ENCODE assay signal across 1 cellular context in the genomic region with DNA sequence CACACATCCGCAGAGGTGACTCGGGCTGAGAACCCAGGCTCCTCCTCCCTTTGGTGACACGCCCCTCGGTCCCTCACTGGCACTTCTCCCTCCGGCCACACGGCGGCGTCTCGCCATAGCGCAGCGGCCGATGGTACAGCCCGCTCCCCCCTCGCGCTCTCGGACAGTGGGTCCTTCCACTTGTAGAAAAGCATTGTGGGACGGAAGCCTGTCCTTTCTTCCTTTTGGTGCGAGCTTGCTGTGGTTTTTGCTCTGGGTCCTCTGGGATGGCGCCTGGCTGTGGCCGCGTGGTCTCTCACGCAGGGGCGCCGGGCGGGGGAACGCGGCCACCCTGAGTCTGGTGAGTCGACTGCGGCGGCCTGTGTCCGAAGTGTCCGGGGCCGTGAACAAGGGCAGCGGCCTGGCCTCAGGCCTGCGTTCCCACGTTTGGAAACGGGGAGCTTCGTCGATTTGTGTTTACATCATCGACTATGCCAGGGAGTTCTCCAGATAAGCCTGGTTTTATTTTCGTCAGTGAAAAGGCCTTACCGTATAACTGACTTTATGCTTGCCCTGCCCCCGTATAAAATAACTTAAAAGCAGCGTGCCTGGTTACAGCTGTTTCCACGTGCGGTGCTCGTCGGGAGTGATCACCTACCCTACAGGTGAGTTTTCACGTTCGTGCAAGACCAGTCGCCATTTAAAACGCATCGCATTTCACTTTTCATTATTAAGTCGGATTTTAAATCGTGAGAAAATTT.
TF ChIP-seq lines count a peak whose summit lies in the region.

No MANE protein-coding gene starts in this region.

TF ChIP-seq in HepG2, 621 proteins besides CTCF, POLR2A, EP300 and RAD21 (continued from another document and continues in another):
- TF ChIP-seq, protein P1, sequence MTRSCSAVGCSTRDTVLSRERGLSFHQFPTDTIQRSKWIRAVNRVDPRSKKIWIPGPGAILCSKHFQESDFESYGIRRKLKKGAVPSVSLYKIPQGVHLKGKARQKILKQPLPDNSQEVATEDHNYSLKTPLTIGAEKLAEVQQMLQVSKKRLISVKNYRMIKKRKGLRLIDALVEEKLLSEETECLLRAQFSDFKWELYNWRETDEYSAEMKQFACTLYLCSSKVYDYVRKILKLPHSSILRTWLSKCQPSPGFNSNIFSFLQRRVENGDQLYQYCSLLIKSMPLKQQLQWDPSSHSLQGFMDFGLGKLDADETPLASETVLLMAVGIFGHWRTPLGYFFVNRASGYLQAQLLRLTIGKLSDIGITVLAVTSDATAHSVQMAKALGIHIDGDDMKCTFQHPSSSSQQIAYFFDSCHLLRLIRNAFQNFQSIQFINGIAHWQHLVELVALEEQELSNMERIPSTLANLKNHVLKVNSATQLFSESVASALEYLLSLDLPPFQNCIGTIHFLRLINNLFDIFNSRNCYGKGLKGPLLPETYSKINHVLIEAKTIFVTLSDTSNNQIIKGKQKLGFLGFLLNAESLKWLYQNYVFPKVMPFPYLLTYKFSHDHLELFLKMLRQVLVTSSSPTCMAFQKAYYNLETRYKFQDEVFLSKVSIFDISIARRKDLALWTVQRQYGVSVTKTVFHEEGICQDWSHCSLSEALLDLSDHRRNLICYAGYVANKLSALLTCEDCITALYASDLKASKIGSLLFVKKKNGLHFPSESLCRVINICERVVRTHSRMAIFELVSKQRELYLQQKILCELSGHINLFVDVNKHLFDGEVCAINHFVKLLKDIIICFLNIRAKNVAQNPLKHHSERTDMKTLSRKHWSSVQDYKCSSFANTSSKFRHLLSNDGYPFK (CRISPR knock-in tag; IDR thresholded peaks at IDR 0.05; ENCODE audit: borderline replicate concordance), result peak; percentile 87; the same call in 1 of the 2 replicates
- TF ChIP-seq MAFG (CRISPR knock-in tag; IDR thresholded peaks at IDR 0.05), result no peak
- peak; percentile 54; the same call in 1 of the 2 replicates for TF ChIP-seq ZNF652 (CRISPR knock-in tag; IDR thresholded peaks at IDR 0.05; ENCODE audit: borderline replicate concordance, low read depth)
- no peak for TF ChIP-seq ATRX (CRISPR knock-in tag; IDR thresholded peaks at IDR 0.05; ENCODE audit: borderline replicate concordance)
- peak; percentile 71 for TF ChIP-seq ARHGAP35 (CRISPR knock-in tag; IDR thresholded peaks at IDR 0.05; ENCODE audit: borderline replicate concordance)
- TF ChIP-seq, protein P2, sequence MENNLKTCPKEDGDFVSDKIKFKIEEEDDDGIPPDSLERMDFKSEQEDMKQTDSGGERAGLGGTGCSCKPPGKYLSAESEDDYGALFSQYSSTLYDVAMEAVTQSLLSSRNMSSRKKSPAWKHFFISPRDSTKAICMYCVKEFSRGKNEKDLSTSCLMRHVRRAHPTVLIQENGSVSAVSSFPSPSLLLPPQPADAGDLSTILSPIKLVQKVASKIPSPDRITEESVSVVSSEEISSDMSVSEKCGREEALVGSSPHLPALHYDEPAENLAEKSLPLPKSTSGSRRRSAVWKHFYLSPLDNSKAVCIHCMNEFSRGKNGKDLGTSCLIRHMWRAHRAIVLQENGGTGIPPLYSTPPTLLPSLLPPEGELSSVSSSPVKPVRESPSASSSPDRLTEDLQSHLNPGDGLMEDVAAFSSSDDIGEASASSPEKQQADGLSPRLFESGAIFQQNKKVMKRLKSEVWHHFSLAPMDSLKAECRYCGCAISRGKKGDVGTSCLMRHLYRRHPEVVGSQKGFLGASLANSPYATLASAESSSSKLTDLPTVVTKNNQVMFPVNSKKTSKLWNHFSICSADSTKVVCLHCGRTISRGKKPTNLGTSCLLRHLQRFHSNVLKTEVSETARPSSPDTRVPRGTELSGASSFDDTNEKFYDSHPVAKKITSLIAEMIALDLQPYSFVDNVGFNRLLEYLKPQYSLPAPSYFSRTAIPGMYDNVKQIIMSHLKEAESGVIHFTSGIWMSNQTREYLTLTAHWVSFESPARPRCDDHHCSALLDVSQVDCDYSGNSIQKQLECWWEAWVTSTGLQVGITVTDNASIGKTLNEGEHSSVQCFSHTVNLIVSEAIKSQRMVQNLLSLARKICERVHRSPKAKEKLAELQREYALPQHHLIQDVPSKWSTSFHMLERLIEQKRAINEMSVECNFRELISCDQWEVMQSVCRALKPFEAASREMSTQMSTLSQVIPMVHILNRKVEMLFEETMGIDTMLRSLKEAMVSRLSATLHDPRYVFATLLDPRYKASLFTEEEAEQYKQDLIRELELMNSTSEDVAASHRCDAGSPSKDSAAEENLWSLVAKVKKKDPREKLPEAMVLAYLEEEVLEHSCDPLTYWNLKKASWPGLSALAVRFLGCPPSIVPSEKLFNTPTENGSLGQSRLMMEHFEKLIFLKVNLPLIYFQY (CRISPR knock-in tag; IDR thresholded peaks at IDR 0.05; ENCODE audit: borderline replicate concordance), result peak; percentile 60
- no peak for TF ChIP-seq SP1 (IDR thresholded peaks at IDR 0.05)
- TF ChIP-seq SP1 (CRISPR knock-in tag; IDR thresholded peaks at IDR 0.05), result peak; percentile 96
- no peak for TF ChIP-seq NPAS2 (CRISPR knock-in tag; IDR thresholded peaks at IDR 0.05; ENCODE audit: borderline replicate concordance)
- peak; percentile 68 for TF ChIP-seq RFX5 (IDR thresholded peaks at IDR 0.05; ENCODE audit: low read depth, low read length)
- TF ChIP-seq, protein P3, sequence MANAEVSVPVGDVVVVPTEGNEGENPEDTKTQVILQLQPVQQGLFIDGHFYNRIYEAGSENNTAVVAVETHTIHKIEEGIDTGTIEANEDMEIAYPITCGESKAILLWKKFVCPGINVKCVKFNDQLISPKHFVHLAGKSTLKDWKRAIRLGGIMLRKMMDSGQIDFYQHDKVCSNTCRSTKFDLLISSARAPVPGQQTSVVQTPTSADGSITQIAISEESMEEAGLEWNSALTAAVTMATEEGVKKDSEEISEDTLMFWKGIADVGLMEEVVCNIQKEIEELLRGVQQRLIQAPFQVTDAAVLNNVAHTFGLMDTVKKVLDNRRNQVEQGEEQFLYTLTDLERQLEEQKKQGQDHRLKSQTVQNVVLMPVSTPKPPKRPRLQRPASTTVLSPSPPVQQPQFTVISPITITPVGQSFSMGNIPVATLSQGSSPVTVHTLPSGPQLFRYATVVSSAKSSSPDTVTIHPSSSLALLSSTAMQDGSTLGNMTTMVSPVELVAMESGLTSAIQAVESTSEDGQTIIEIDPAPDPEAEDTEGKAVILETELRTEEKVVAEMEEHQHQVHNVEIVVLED (CRISPR knock-in tag; IDR thresholded peaks at IDR 0.05; ENCODE audit: borderline replicate concordance), result peak; percentile 78
- TF ChIP-seq, protein P4, sequence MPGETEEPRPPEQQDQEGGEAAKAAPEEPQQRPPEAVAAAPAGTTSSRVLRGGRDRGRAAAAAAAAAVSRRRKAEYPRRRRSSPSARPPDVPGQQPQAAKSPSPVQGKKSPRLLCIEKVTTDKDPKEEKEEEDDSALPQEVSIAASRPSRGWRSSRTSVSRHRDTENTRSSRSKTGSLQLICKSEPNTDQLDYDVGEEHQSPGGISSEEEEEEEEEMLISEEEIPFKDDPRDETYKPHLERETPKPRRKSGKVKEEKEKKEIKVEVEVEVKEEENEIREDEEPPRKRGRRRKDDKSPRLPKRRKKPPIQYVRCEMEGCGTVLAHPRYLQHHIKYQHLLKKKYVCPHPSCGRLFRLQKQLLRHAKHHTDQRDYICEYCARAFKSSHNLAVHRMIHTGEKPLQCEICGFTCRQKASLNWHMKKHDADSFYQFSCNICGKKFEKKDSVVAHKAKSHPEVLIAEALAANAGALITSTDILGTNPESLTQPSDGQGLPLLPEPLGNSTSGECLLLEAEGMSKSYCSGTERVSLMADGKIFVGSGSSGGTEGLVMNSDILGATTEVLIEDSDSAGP (CRISPR knock-in tag; IDR thresholded peaks at IDR 0.05; ENCODE audit: borderline replicate concordance), result peak; percentile 97
- TF ChIP-seq ZNF253 (CRISPR knock-in tag; IDR thresholded peaks at IDR 0.05; ENCODE audit: borderline replicate concordance), result no peak
- peak; percentile 97 for TF ChIP-seq SALL2 (CRISPR knock-in tag; IDR thresholded peaks at IDR 0.05)
- peak; percentile 92; the same call in 1 of the 2 replicates for TF ChIP-seq ZFP62 (CRISPR knock-in tag; IDR thresholded peaks at IDR 0.05)
- TF ChIP-seq HNRNPK (IDR thresholded peaks at IDR 0.05; ENCODE audit: low read depth, low read length, poor library complexity, severe bottlenecking), result no peak
- TF ChIP-seq, protein P5, sequence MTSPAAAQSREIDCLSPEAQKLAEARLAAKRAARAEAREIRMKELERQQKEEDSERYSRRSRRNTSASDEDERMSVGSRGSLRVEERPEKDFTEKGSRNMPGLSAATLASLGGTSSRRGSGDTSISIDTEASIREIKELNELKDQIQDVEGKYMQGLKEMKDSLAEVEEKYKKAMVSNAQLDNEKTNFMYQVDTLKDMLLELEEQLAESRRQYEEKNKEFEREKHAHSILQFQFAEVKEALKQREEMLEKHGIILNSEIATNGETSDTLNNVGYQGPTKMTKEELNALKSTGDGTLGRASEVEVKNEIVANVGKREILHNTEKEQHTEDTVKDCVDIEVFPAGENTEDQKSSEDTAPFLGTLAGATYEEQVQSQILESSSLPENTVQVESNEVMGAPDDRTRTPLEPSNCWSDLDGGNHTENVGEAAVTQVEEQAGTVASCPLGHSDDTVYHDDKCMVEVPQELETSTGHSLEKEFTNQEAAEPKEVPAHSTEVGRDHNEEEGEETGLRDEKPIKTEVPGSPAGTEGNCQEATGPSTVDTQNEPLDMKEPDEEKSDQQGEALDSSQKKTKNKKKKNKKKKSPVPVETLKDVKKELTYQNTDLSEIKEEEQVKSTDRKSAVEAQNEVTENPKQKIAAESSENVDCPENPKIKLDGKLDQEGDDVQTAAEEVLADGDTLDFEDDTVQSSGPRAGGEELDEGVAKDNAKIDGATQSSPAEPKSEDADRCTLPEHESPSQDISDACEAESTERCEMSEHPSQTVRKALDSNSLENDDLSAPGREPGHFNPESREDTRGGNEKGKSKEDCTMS (CRISPR knock-in tag; conservative IDR thresholded peaks at IDR 0.05), result peak; percentile 40; the same call in 1 of the 2 replicates
- TF ChIP-seq EHMT2 (IDR thresholded peaks at IDR 0.05; ENCODE audit: borderline replicate concordance, low read depth, low read length), result no peak
- no peak for TF ChIP-seq ZNF33A (CRISPR knock-in tag; IDR thresholded peaks at IDR 0.05; ENCODE audit: borderline replicate concordance)
- peak; percentile 39; the same call in 1 of the 2 replicates for TF ChIP-seq ZNF607 (CRISPR knock-in tag; IDR thresholded peaks at IDR 0.05; ENCODE audit: borderline replicate concordance)
- TF ChIP-seq TAF15 (IDR thresholded peaks at IDR 0.05; ENCODE audit: low read depth, low read length, poor library complexity, severe bottlenecking), result peak; percentile 51
- TF ChIP-seq, protein P6, sequence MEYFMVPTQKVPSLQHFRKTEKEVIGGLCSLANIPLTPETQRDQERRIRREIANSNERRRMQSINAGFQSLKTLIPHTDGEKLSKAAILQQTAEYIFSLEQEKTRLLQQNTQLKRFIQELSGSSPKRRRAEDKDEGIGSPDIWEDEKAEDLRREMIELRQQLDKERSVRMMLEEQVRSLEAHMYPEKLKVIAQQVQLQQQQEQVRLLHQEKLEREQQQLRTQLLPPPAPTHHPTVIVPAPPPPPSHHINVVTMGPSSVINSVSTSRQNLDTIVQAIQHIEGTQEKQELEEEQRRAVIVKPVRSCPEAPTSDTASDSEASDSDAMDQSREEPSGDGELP (IDR thresholded peaks at IDR 0.05; ENCODE audit: borderline replicate concordance, low read depth), result peak; percentile 21; the same call in 1 of the 2 replicates
- no peak; the same call in 1 of the 2 replicates for TF ChIP-seq ZNF775 (CRISPR knock-in tag; IDR thresholded peaks at IDR 0.05; ENCODE audit: borderline replicate concordance)
- peak; percentile 61; the same call in 1 of the 2 replicates for TF ChIP-seq CHD2 (IDR thresholded peaks at IDR 0.05; ENCODE audit: low read depth, low read length)
- TF ChIP-seq ZNF333 (CRISPR knock-in tag; IDR thresholded peaks at IDR 0.05; ENCODE audit: borderline replicate concordance), result peak; percentile 58; the same call in 1 of the 2 replicates
- peak; percentile 94; the same call in 1 of the 2 replicates for TF ChIP-seq ZNF337 (CRISPR knock-in tag; IDR thresholded peaks at IDR 0.05; ENCODE audit: borderline replicate concordance, low read depth)
- TF ChIP-seq ZSCAN31 (CRISPR knock-in tag; IDR thresholded peaks at IDR 0.05; ENCODE audit: low read depth), result peak; percentile 61
- no peak; the same call in 1 of the 2 replicates for TF ChIP-seq ZNF562 (CRISPR knock-in tag; IDR thresholded peaks at IDR 0.05; ENCODE audit: borderline replicate concordance)
- TF ChIP-seq CC2D1A (CRISPR knock-in tag; IDR thresholded peaks at IDR 0.05), result no peak
- peak; percentile 49; the same call in 1 of the 2 replicates for TF ChIP-seq TBX3 (IDR thresholded peaks at IDR 0.05; ENCODE audit: borderline replicate concordance)
- peak; percentile 86 for TF ChIP-seq TSC22D2 (CRISPR knock-in tag; IDR thresholded peaks at IDR 0.05; ENCODE audit: borderline replicate concordance)
- TF ChIP-seq SMARCE1 (IDR thresholded peaks at IDR 0.05; ENCODE audit: borderline replicate concordance), result no peak
- TF ChIP-seq, protein P7, sequence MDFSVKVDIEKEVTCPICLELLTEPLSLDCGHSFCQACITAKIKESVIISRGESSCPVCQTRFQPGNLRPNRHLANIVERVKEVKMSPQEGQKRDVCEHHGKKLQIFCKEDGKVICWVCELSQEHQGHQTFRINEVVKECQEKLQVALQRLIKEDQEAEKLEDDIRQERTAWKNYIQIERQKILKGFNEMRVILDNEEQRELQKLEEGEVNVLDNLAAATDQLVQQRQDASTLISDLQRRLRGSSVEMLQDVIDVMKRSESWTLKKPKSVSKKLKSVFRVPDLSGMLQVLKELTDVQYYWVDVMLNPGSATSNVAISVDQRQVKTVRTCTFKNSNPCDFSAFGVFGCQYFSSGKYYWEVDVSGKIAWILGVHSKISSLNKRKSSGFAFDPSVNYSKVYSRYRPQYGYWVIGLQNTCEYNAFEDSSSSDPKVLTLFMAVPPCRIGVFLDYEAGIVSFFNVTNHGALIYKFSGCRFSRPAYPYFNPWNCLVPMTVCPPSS (IDR thresholded peaks at IDR 0.05), result no peak
- no peak for TF ChIP-seq TCF12 (IDR thresholded peaks at IDR 0.05)
- TF ChIP-seq TCF12 (CRISPR knock-in tag; IDR thresholded peaks at IDR 0.05), result no peak
- peak; percentile 39 for TF ChIP-seq STAG1 (CRISPR knock-in tag; IDR thresholded peaks at IDR 0.05)
- TF ChIP-seq, protein P8, sequence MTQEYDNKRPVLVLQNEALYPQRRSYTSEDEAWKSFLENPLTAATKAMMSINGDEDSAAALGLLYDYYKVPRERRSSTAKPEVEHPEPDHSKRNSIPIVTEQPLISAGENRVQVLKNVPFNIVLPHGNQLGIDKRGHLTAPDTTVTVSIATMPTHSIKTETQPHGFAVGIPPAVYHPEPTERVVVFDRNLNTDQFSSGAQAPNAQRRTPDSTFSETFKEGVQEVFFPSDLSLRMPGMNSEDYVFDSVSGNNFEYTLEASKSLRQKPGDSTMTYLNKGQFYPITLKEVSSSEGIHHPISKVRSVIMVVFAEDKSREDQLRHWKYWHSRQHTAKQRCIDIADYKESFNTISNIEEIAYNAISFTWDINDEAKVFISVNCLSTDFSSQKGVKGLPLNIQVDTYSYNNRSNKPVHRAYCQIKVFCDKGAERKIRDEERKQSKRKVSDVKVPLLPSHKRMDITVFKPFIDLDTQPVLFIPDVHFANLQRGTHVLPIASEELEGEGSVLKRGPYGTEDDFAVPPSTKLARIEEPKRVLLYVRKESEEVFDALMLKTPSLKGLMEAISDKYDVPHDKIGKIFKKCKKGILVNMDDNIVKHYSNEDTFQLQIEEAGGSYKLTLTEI (CRISPR knock-in tag; conservative IDR thresholded peaks at IDR 0.05), result no peak
